28 cellular contexts compared by ENCODE assay signal in the genomic region with DNA sequence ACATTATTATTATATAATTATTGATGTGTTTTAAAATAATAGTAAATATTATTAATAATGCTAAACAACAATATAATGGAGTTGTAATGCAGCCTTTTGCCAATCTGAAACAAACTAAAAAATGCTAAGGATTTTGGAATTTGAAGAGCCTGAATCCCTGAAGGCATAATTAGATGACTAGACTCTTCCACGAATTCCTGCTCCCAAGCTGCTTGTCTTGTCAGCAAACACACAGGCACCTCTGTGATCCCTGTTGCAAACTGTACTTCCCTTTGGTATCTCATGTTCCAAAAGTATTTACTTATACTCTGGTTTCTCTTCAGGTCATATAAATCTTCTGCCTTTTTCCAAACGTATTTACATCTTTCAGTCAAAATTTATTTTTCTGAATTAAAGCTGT.
"Had no signal": no experiment of that assay in that cellular context is flagged by ENCODE, and none has a peak within 500 bp of the region (broad histone marks: within the 10 kb centered on the region; RNA-seq: fewer than 3 reads in every experiment).

No MANE protein-coding gene starts in this region.

- H3K27ac Mint-ChIP-seq: naive thymus-derived CD4-positive, alpha-beta T cell; natural killer cell; nephron; neural progenitor cell; progenitor cell of endocrine pancreas; stimulated activated memory B cell treated with anti-CD40 and anti-IgM and Interleukin-4, amounts not matched to agents 10 μg/mL and 1 μg/mL and 100 μg/mL, for 72 hours; stimulated activated naive CD8-positive, alpha-beta T cell treated with anti-CD3 and anti-CD28 coated beads, Interleukin-15, amount 100 ng/mL, for 72 hours had no signal

- H3K4me3 ChIP-seq: neural progenitor cell, psoas muscle, right lobe of liver, sigmoid colon, suprapubic skin, testis, tibial artery, transverse colon, upper lobe of left lung, vagina had no signal

- H3K4me1 ChIP-seq: neural progenitor cell, parathyroid adenoma, psoas muscle, right lobe of liver, sigmoid colon, suprapubic skin, testis, tibial artery, transverse colon, upper lobe of left lung, vagina had no signal

- H3K36me3 Mint-ChIP-seq: naive thymus-derived CD4-positive, alpha-beta T cell; neural progenitor cell; stimulated activated memory B cell treated with anti-CD40 and anti-IgM and Interleukin-4, amounts not matched to agents 10 μg/mL and 1 μg/mL and 100 μg/mL, for 72 hours had no signal

- H3K36me3 ChIP-seq: neural progenitor cell, right lobe of liver, sigmoid colon, suprapubic skin, tibial artery, transverse colon, upper lobe of left lung, vagina had no signal

- H3K9me3 Mint-ChIP-seq: nephron, neural progenitor cell had no signal

- DNase-seq: naive thymus-derived CD4-positive, alpha-beta T cell; natural killer cell; occipital lobe; posterior cingulate gyrus; psoas muscle; right cardiac atrium; right lobe of liver; sigmoid colon; small intestine; stimulated activated CD4-positive, alpha-beta T cell treated with anti-CD3 and anti-CD28 coated beads, Interleukin-15, amount 100 ng/mL, for 24 hours; stimulated activated CD4-positive, alpha-beta T cell treated with anti-CD3 and anti-CD28 coated beads, Interleukin-2, amount 100 ng/mL, for 24 hours; stimulated activated CD4-positive, alpha-beta T cell treated with anti-CD3 and anti-CD28 coated beads, Interleukin-2, amount 100 ng/mL, for 48 hours; stimulated activated CD4-positive, alpha-beta T cell treated with anti-CD3 and anti-CD28 coated beads, Interleukin-4, amount 100 ng/mL, for 24 hours; stimulated activated naive CD4-positive, alpha-beta T cell; stimulated activated naive CD8-positive, alpha-beta T cell treated with anti-CD3 and anti-CD28 coated beads, Interleukin-15, amount 100 ng/mL, for 72 hours; stimulated activated naive CD8-positive, alpha-beta T cell treated with anti-CD3 and anti-CD28 coated beads, Interleukin-15, Interleukin-2, amounts not matched to agents 100 U/mL and 50 U/mL, for 24 hours; substantia nigra; testis; tibial artery; transverse colon; upper lobe of left lung had no signal

- H3K79me2 ChIP-seq: parathyroid adenoma had no signal

- H3K9ac ChIP-seq: neural progenitor cell, parathyroid adenoma had no signal

- H3K4me1 Mint-ChIP-seq: naive thymus-derived CD4-positive, alpha-beta T cell; natural killer cell; nephron; neural progenitor cell; stimulated activated memory B cell treated with anti-CD40 and anti-IgM and Interleukin-4, amounts not matched to agents 10 μg/mL and 1 μg/mL and 100 μg/mL, for 72 hours; stimulated activated naive CD8-positive, alpha-beta T cell treated with anti-CD3 and anti-CD28 coated beads, Interleukin-15, amount 100 ng/mL, for 72 hours had no signal

- H3K9me3 ChIP-seq: psoas muscle, right lobe of liver, sigmoid colon, suprapubic skin, testis, tibial artery, transverse colon, upper lobe of left lung, vagina had no signal

- H3K27ac ChIP-seq: neural progenitor cell, parathyroid adenoma, psoas muscle, right lobe of liver, sigmoid colon, suprapubic skin, testis, tibial artery, transverse colon, upper lobe of left lung, vagina had no signal

- H3K27me3 ChIP-seq: neural progenitor cell, right lobe of liver, sigmoid colon, suprapubic skin, testis, tibial artery, transverse colon, upper lobe of left lung, vagina had no signal

- ATAC-seq: naive thymus-derived CD4-positive, alpha-beta T cell; natural killer cell; psoas muscle; right cardiac atrium; right lobe of liver; stimulated activated memory B cell treated with anti-CD40 and anti-IgM and Interleukin-4, amounts not matched to agents 10 μg/mL and 1 μg/mL and 100 μg/mL, for 72 hours; stimulated activated naive CD8-positive, alpha-beta T cell treated with anti-CD3 and anti-CD28 coated beads, Interleukin-15, amount 100 ng/mL, for 72 hours; stimulated activated naive CD8-positive, alpha-beta T cell treated with anti-CD3 and anti-CD28 coated beads, Interleukin-15, Interleukin-2, amounts not matched to agents 100 U/mL and 50 U/mL, for 24 hours had no signal

- H3K27me3 Mint-ChIP-seq: naive thymus-derived CD4-positive, alpha-beta T cell; progenitor cell of endocrine pancreas; stimulated activated memory B cell treated with anti-CD40 and anti-IgM and Interleukin-4, amounts not matched to agents 10 μg/mL and 1 μg/mL and 100 μg/mL, for 72 hours; stimulated activated naive CD8-positive, alpha-beta T cell treated with anti-CD3 and anti-CD28 coated beads, Interleukin-15, amount 100 ng/mL, for 72 hours had no signal

- H3K4me3 Mint-ChIP-seq: naive thymus-derived CD4-positive, alpha-beta T cell; natural killer cell; nephron; neural progenitor cell; stimulated activated memory B cell treated with anti-CD40 and anti-IgM and Interleukin-4, amounts not matched to agents 10 μg/mL and 1 μg/mL and 100 μg/mL, for 72 hours; stimulated activated naive CD8-positive, alpha-beta T cell treated with anti-CD3 and anti-CD28 coated beads, Interleukin-15, amount 100 ng/mL, for 72 hours had no signal

- H3K4me2 ChIP-seq: neural progenitor cell had no signal
